ENCODE assay signal across 24 cellular contexts in genomic region chr1:21635138-21635535, GRCh38.
DNase-seq lines count a peak whose midpoint lies in the region; FAIRE-seq and TF ChIP-seq lines count a peak whose summit lies in the region.
"Had no signal": no experiment of that assay in that cellular context is flagged by ENCODE, and none has a peak within 500 bp of the region (broad histone marks: within the 10 kb centered on the region; RNA-seq: fewer than 3 reads in every experiment).

No MANE protein-coding gene starts in this region.

- TF ChIP-seq CTCF in C4-2B (conservative IDR thresholded peaks at IDR 0.05), result no peak
- TF ChIP-seq CTCF in parathyroid adenoma (IDR thresholded peaks at IDR 0.05), result no peak
- TF ChIP-seq CTCF in GM13977 (IDR thresholded peaks at IDR 0.05; ENCODE audit: extremely low read depth, insufficient read depth, missing control alignments), result no peak
- no peak for TF ChIP-seq CTCF in GM13976 (IDR thresholded peaks at IDR 0.05; ENCODE audit: borderline replicate concordance, control extremely low read depth, extremely low read depth, insufficient read depth, missing control alignments)

- no peak for FAIRE-seq in RCC 7860 (lab: Jason Lieb, UNC)
- FAIRE-seq: G401.6 had no signal

- no peaks in the 10 kb centered on the region for H3K79me2 ChIP-seq in parathyroid adenoma

- peak overlapping the region; percentile 93 for H3K27ac ChIP-seq in C4-2B
- H3K27ac ChIP-seq in parathyroid adenoma, result peak overlapping the region; percentile 95
- H3K27ac ChIP-seq: foreskin keratinocyte, lower lobe of right lung, spleen, upper lobe of right lung had no signal

- H3K4me3 ChIP-seq in parathyroid adenoma (ENCODE audit: low read depth, low read length), result no peak overlapping the region
- H3K4me3 ChIP-seq: lower lobe of right lung, spleen, upper lobe of right lung had no signal

- H3K9ac ChIP-seq in parathyroid adenoma, result no peak overlapping the region

- DNase-seq in RCC 7860 (ENCODE audit: low spot score) (peak; percentile 76), glomerular visceral epithelial cell (ENCODE audit: extremely low spot score) (peak; percentile 33), GM13977 (ENCODE audit: low spot score) (no peak), NCI-H526 treated with DMSO at 0.1 percent for 48 hours (lab: John Stamatoyannopoulos, UW) (no peak), GM13976 (ENCODE audit: low spot score) (no peak), T1000 (lab: John Stamatoyannopoulos, UW) (no peak)
- DNase-seq: activated CD4-positive, alpha-beta T cell treated with anti-CD3 and anti-CD28 coated beads, Interleukin-2, amount 10 ng/mL, durations not matched to agents 24 days and 14 days; activated CD8-positive, alpha-beta memory T cell treated with anti-CD3 and anti-CD28 coated beads, Interleukin-2, amount 10 ng/mL, durations not matched to agents 7 days and 5 days; activated naive CD4-positive, alpha-beta T cell treated with anti-CD3 and anti-CD28 coated beads, Interleukin-2, amount 50 U/mL, for 16 hours; anterior cingulate cortex; foreskin keratinocyte; hippocampal formation; NCI-H1048; NCI-H1930; NCI-H345; retina; spleen; stimulated activated CD4-positive, alpha-beta T cell treated with anti-CD3 and anti-CD28 coated beads, Interleukin-4, amount 100 ng/mL, for 24 hours; stimulated activated naive CD4-positive, alpha-beta T cell treated with Interleukin-2 at 50 U/mL for 16 hours had no signal

- H2AFZ ChIP-seq in parathyroid adenoma, result no peak overlapping the region

- H3K36me3 ChIP-seq in parathyroid adenoma (ENCODE audit: control insufficient read depth, insufficient read depth, low read length), result no peaks in the 10 kb centered on the region
- H3K36me3 ChIP-seq: lower lobe of right lung, spleen, upper lobe of right lung had no signal

- no peaks in the 10 kb centered on the region for H3K9me3 ChIP-seq in parathyroid adenoma (ENCODE audit: control insufficient read depth, low read length)
- H3K9me3 ChIP-seq: lower lobe of right lung, spleen, upper lobe of right lung had no signal

- in situ Hi-C loops in GM13977 (cut with MboI; ENCODE audit: low pct_unique_long_range_greater_than_20kb, low sequenced_read_pairs, unreplicated experiment), result no loop called here
- in situ Hi-C loops in GM13976 (cut with MboI; ENCODE audit: low sequenced_read_pairs, unreplicated experiment), result no loop called here

- H3K4me1 ChIP-seq in parathyroid adenoma, result peaks cover 53% of the 10 kb centered on the region
- H3K4me1 ChIP-seq: spleen had no signal

- no peaks in the 10 kb centered on the region for H3K27me3 ChIP-seq in parathyroid adenoma (ENCODE audit: control insufficient read depth, insufficient read depth, low read length)

- H3K4me2 ChIP-seq in parathyroid adenoma (ENCODE audit: low read length), result peak overlapping the region; percentile 22

Comparison
In these comparisons a context has a peak if more than half of its experiments do, and no peak if none do; other contexts are left out.
1. DNase-seq: peak in RCC 7860 (single experiment) and glomerular visceral epithelial cell (single experiment); none in GM13977 (single experiment), NCI-H526 treated with DMSO at 0.1 percent for 48 hours (single experiment), GM13976 (single experiment) and T1000 (single experiment).